Comparison of ENCODE assay signal across 8 cellular contexts in genomic region chr14:61322799-61323290, GRCh38. TPM values are rescaled to one million over a fixed set of nuclear protein-coding genes. Genes with fewer than 3 reads are reported as not detected.
A peak's percentile ranks its signal among the peaks of the same experiment; 100 is the strongest.
DNase-seq lines count a peak whose midpoint lies in the region; ATAC-seq and TF ChIP-seq lines count a peak whose summit lies in the region.

No MANE protein-coding gene starts in this region.

- intact Hi-C loops in A673 (cut with micrococcal nuclease; ENCODE audit: unreplicated experiment): no loop called here
- intact Hi-C loops in activated CD8-positive, alpha-beta T cell treated with anti-CD3 and anti-CD28 coated beads for 36 hours (cut with micrococcal nuclease): loop anchor here (10.0 kb wide), 1 partner anchor 372 kb away; the partner anchor contains the start of gene HIF1A

- H3K9me3 Mint-ChIP-seq in activated CD8-positive, alpha-beta T cell treated with anti-CD3 and anti-CD28 coated beads for 36 hours: peaks cover 2% of the 10 kb centered on the region

- H3K4me3 ChIP-seq in A673 (ENCODE audit: low read depth, low read length, poor library complexity, severe bottlenecking) (peak overlapping the region; percentile 62), HEK293 (ENCODE audit: low read depth, low read length) (peak overlapping the region; percentile 54), fibroblast of pulmonary artery (replicated peaks; ENCODE audit: low read depth, low read length) (peak overlapping the region; percentile 70), skeletal muscle tissue (ENCODE audit: low read length in 3 of 3) (peak overlapping the region; percentile 76 to 79 (median 78))

- no peak for TF ChIP-seq CTCF in A673 (conservative IDR thresholded peaks at IDR 0.05; ENCODE audit: low read depth, low read length)
- TF ChIP-seq CTCF in HEK293 (tag by site-specific recombination; IDR thresholded peaks at IDR 0.05): no peak
- TF ChIP-seq CTCF in activated CD8-positive, alpha-beta T cell treated with anti-CD3 and anti-CD28 coated beads for 36 hours (IDR thresholded peaks at IDR 0.05): no peak
- no peak for TF ChIP-seq CTCF in fibroblast of pulmonary artery (IDR thresholded peaks at IDR 0.05; ENCODE audit: low read length, missing control alignments)

- no peaks in the 10 kb centered on the region for H3K9me3 ChIP-seq in A673 (ENCODE audit: low read depth, low read length, poor library complexity, severe bottlenecking)
- H3K9me3 ChIP-seq in HEK293 (ENCODE audit: control insufficient read depth, insufficient read depth, low read depth, low read length): no peaks in the 10 kb centered on the region
- H3K9me3 ChIP-seq in skeletal muscle tissue (ENCODE audit: control insufficient read depth in 3 of 3, low read length in 3 of 3): no peaks in the 10 kb centered on the region

- peak overlapping the region; percentile 99 for H3K4me3 Mint-ChIP-seq in activated CD8-positive, alpha-beta T cell treated with anti-CD3 and anti-CD28 coated beads for 36 hours

- peaks cover 33% of the 10 kb centered on the region for H3K4me1 Mint-ChIP-seq in activated CD8-positive, alpha-beta T cell treated with anti-CD3 and anti-CD28 coated beads for 36 hours (ENCODE audit: low read depth)

- H3K27ac Mint-ChIP-seq in activated CD8-positive, alpha-beta T cell treated with anti-CD3 and anti-CD28 coated beads for 36 hours: peak overlapping the region; percentile 93

- CTCF ChIA-PET in A673 (lab: Charles Lee): no interaction called here
- CTCF ChIA-PET in HEK293 (lab: Yijun Ruan, JAX): interaction anchor here (0.6 to 0.7 kb wide), 2 partner anchors 413 to 678 kb away, joined by 3 read pairs; no protein-coding TSS in a partner anchor
- CTCF ChIA-PET in activated CD8-positive, alpha-beta T cell treated with anti-CD3 and anti-CD28 coated beads for 36 hours (lab: Charles Lee): interaction anchor here (0.6 to 2.7 kb wide), 16 partner anchors 11 to 138 kb away, joined by 3 to 14 read pairs (median 4); partner anchors contain the start of gene TMEM30B

- H3K4me1 ChIP-seq in A673 (ENCODE audit: insufficient read depth, low read length, poor library complexity, severe bottlenecking) (no peaks in the 10 kb centered on the region), HEK293 (ENCODE audit: control insufficient read depth, insufficient read depth, low read length) (no peaks in the 10 kb centered on the region), skeletal muscle tissue (ENCODE audit: control insufficient read depth in 3 of 3, insufficient read depth in 3 of 3, low read length in 3 of 3) (peaks cover 13 to 17% (median 14%) of the 10 kb centered on the region in 3 donors)

- H3K27me3 Mint-ChIP-seq in activated CD8-positive, alpha-beta T cell treated with anti-CD3 and anti-CD28 coated beads for 36 hours: no peaks in the 10 kb centered on the region

- POLR2A ChIA-PET in A673 (lab: Charles Lee; ENCODE audit: low non-redundant PET): no interaction called here
- POLR2A ChIA-PET in HEK293 (lab: Yijun Ruan, JAX): no interaction called here
- POLR2A ChIA-PET in activated CD8-positive, alpha-beta T cell treated with anti-CD3 and anti-CD28 coated beads for 36 hours (lab: Charles Lee): interaction anchor here (0.6 to 6.5 kb wide), 20 partner anchors 10 to 376 kb away, joined by 3 to 54 read pairs (median 5); no protein-coding TSS in a partner anchor

- DNase-seq in A673 (ENCODE audit: low spot score) (no peak), fibroblast of pulmonary artery (ENCODE audit: low read depth) (peak; percentile 54), SHP77 treated with DMSO at 0.1 percent for 48 hours (lab: John Stamatoyannopoulos, UW) (no peak)
- peak; percentile 66 for DNase-seq in activated CD8-positive, alpha-beta T cell treated with anti-CD3 and anti-CD28 coated beads for 36 hours

- H3K27ac ChIP-seq in A673 (ENCODE audit: low read depth, low read length, poor library complexity, severe bottlenecking) (no peak overlapping the region), HEK293 (ENCODE audit: extremely low read depth, low read depth, low read length) (peak overlapping the region; percentile 56; the same call in 1 of the 2 replicates), skeletal muscle tissue (ENCODE audit: low read depth, low read length) (peak overlapping the region; percentile 46)

- H3K27me3 ChIP-seq in A673 (replicated peaks; ENCODE audit: insufficient read depth, low read depth, low read length, poor library complexity) (peaks cover 30% of the 10 kb centered on the region), skeletal muscle tissue (ENCODE audit: control insufficient read depth in 3 of 3, insufficient read depth in 3 of 3, low read length in 3 of 3) (peaks cover 8 to 19% (median 12%) of the 10 kb centered on the region in 3 donors)

- no TSS peak for BruUV-seq in A673 (replicated peaks; lab: Mats Ljungman, UMichigan)

- peaks cover 49% of the 10 kb centered on the region for H3K36me3 Mint-ChIP-seq in activated CD8-positive, alpha-beta T cell treated with anti-CD3 and anti-CD28 coated beads for 36 hours (ENCODE audit: low read depth)

- peak; percentile 37 for ATAC-seq in activated CD8-positive, alpha-beta T cell treated with anti-CD3 and anti-CD28 coated beads for 36 hours
- ATAC-seq in GM18873 (IDR thresholded peaks at IDR 0.05; ENCODE audit: low FRiP score, unreplicated experiment) (no peak), HG03196 (IDR thresholded peaks at IDR 0.05; ENCODE audit: unreplicated experiment) (no peak)

- no peaks in the 10 kb centered on the region for H3K36me3 ChIP-seq in A673 (ENCODE audit: insufficient read depth, low read length, poor library complexity, severe bottlenecking)
- no peaks in the 10 kb centered on the region for H3K36me3 ChIP-seq in HEK293 (ENCODE audit: control insufficient read depth in 2 of 2, insufficient read depth in 1 of 2, low read length in 2 of 2)
- no peaks in the 10 kb centered on the region for H3K36me3 ChIP-seq in skeletal muscle tissue (ENCODE audit: control insufficient read depth in 3 of 3, insufficient read depth in 3 of 3, low read length in 3 of 3)

- peak overlapping the region; percentile 61 to 74 (median 68) for H3K9ac ChIP-seq in skeletal muscle tissue (ENCODE audit: low read depth in 1 of 3, low read length in 3 of 3)

TF ChIP-seq in HEK293, 187 proteins besides CTCF, POLR2A, EP300 and RAD21 (continues in another document):
- TF ChIP-seq ZNF366 (tag by site-specific recombination; conservative IDR thresholded peaks at IDR 0.05) (peak; percentile 30; the same call in 1 of the 2 replicates), ZIC2 (tag by site-specific recombination; IDR thresholded peaks at IDR 0.05) (peak; percentile 58), ZNF239 (tag by site-specific recombination; IDR thresholded peaks at IDR 0.05) (no peak), ZNF341 (tag by site-specific recombination; IDR thresholded peaks at IDR 0.05; ENCODE audit: low read depth) (no peak), TSHZ1 (tag by site-specific recombination; IDR thresholded peaks at IDR 0.05; ENCODE audit: borderline replicate concordance) (no peak), AEBP2 (tag by site-specific recombination; IDR thresholded peaks at IDR 0.05; ENCODE audit: borderline replicate concordance) (no peak)

RNA-seq across cellular contexts. Expression of gene PRKCH, which starts 1.5 kb away (rescaled TPM):
- 1.8 and 2.5 TPM in 2 replicates for total RNA-seq in A673 (2021)
- total RNA-seq in activated CD8-positive, alpha-beta T cell treated with anti-CD3 and anti-CD28 coated beads for 36 hours: 100 to 1,000 TPM; 193 to 194 TPM
- 32.4 TPM for total RNA-seq in skeletal muscle tissue

RNA-seq across cellular contexts. Expression of gene TMEM30B, which starts 41.7 kb away (rescaled TPM):
- total RNA-seq in A673 (2021) (0.15 and 0.24 TPM in 2 replicates), skeletal muscle tissue (1.6 TPM)
- total RNA-seq in activated CD8-positive, alpha-beta T cell treated with anti-CD3 and anti-CD28 coated beads for 36 hours: 1 to 10 TPM; 1.7 to 1.8 TPM

Comparison
In these comparisons a context has a peak if more than half of its experiments do, and no peak if none do; other contexts are left out.
1. DNase-seq: peak in activated CD8-positive, alpha-beta T cell treated with anti-CD3 and anti-CD28 coated beads for 36 hours (single experiment) and fibroblast of pulmonary artery (single experiment); none in A673 (single experiment) and SHP77 treated with DMSO at 0.1 percent for 48 hours (single experiment).
2. Peak in every context shown above with its lines, with median percentiles within 50 percentile points of each other: H3K4me3 ChIP-seq.